33 cellular contexts compared by ENCODE assay signal in genomic region chr21:21109736-21110135, GRCh38.
"Had no signal": no experiment of that assay in that cellular context is flagged by ENCODE, and none has a peak within 500 bp of the region (broad histone marks: within the 10 kb centered on the region; RNA-seq: fewer than 3 reads in every experiment).

No MANE protein-coding gene starts in this region.

- H3K36me3 Mint-ChIP-seq: activated naive CD4-positive, alpha-beta T cell treated with anti-CD3 and anti-CD28 coated beads, Interleukin-2, amount 50 U/mL, for 24 hours; activated naive CD8-positive, alpha-beta T cell treated with anti-CD3 and anti-CD28 coated beads for 36 hours had no signal

- H3K9me3 ChIP-seq: adrenal gland, body of pancreas, esophagus squamous epithelium, gastroesophageal sphincter, heart right ventricle had no signal

- H3K4me3 Mint-ChIP-seq: activated B cell treated with CpG ODN at 0.5 μM for 24 hours; activated CD8-positive, alpha-beta T cell treated with anti-CD3 and anti-CD28 coated beads for 36 hours; activated naive CD4-positive, alpha-beta T cell treated with anti-CD3 and anti-CD28 coated beads for 36 hours; activated naive CD4-positive, alpha-beta T cell treated with anti-CD3 and anti-CD28 coated beads, Interleukin-2, amount 50 U/mL, for 24 hours; activated naive CD8-positive, alpha-beta T cell treated with anti-CD3 and anti-CD28 coated beads for 36 hours; activated naive CD8-positive, alpha-beta T cell treated with anti-CD3 and anti-CD28 coated beads, Interleukin-2, amount 50 U/mL, for 24 hours; activated T-cell treated with anti-CD3 and anti-CD28 coated beads, Interleukin-2, amount 50 U/mL, for 4 hours; T-helper 17 cell; T-helper 2 cell treated with Interferon-gamma antibody and Interleukin-4, amounts not matched to agents 5 μg/mL and 100 μg/mL, for 36 hours had no signal

- H3K4me3 ChIP-seq: adrenal gland, body of pancreas, esophagus squamous epithelium, gastroesophageal sphincter, heart right ventricle had no signal

- H3K27me3 Mint-ChIP-seq: activated B cell treated with CpG ODN at 0.5 μM for 24 hours; activated CD8-positive, alpha-beta T cell treated with anti-CD3 and anti-CD28 coated beads for 36 hours; activated naive CD4-positive, alpha-beta T cell treated with anti-CD3 and anti-CD28 coated beads, Interleukin-2, amount 50 U/mL, for 24 hours; activated naive CD8-positive, alpha-beta T cell treated with anti-CD3 and anti-CD28 coated beads for 36 hours; activated naive CD8-positive, alpha-beta T cell treated with anti-CD3 and anti-CD28 coated beads, Interleukin-2, amount 50 U/mL, for 24 hours; T-helper 17 cell had no signal

- H3K9me3 Mint-ChIP-seq: activated B cell treated with CpG ODN at 0.5 μM for 24 hours; activated CD8-positive, alpha-beta T cell treated with anti-CD3 and anti-CD28 coated beads for 36 hours; activated naive CD4-positive, alpha-beta T cell treated with anti-CD3 and anti-CD28 coated beads for 36 hours; activated naive CD4-positive, alpha-beta T cell treated with anti-CD3 and anti-CD28 coated beads, Interleukin-2, amount 50 U/mL, for 24 hours; activated naive CD8-positive, alpha-beta T cell treated with anti-CD3 and anti-CD28 coated beads for 36 hours; activated naive CD8-positive, alpha-beta T cell treated with anti-CD3 and anti-CD28 coated beads, Interleukin-2, amount 50 U/mL, for 24 hours; activated T-cell treated with anti-CD3 and anti-CD28 coated beads, Interleukin-2, amount 50 U/mL, for 4 hours; activated T-helper 2 cell treated with anti-CD3 and anti-CD28 coated beads, Interferon-gamma antibody, Interleukin-2, Interleukin-4, amounts not matched to agents 10 μg/mL and 5 μg/mL and 100 μg/mL, durations not matched to agents 14 hours and 24 hours and 36 hours; T-helper 2 cell treated with Interferon-gamma antibody and Interleukin-4, amounts not matched to agents 5 μg/mL and 100 μg/mL, for 36 hours had no signal

- H3K27ac Mint-ChIP-seq: activated B cell treated with CpG ODN at 0.5 μM for 24 hours; activated CD8-positive, alpha-beta T cell treated with anti-CD3 and anti-CD28 coated beads for 36 hours; activated naive CD4-positive, alpha-beta T cell treated with anti-CD3 and anti-CD28 coated beads for 36 hours; activated naive CD4-positive, alpha-beta T cell treated with anti-CD3 and anti-CD28 coated beads, Interleukin-2, amount 50 U/mL, for 24 hours; activated naive CD8-positive, alpha-beta T cell treated with anti-CD3 and anti-CD28 coated beads for 36 hours; activated naive CD8-positive, alpha-beta T cell treated with anti-CD3 and anti-CD28 coated beads, Interleukin-2, amount 50 U/mL, for 24 hours; activated T-helper 2 cell treated with anti-CD3 and anti-CD28 coated beads, Interferon-gamma antibody, Interleukin-2, Interleukin-4, amounts not matched to agents 10 μg/mL and 5 μg/mL and 100 μg/mL, durations not matched to agents 14 hours and 24 hours and 36 hours; T-helper 17 cell; T-helper 2 cell treated with Interferon-gamma antibody and Interleukin-4, amounts not matched to agents 5 μg/mL and 100 μg/mL, for 36 hours had no signal

- H3K36me3 ChIP-seq: adrenal gland, esophagus squamous epithelium, gastroesophageal sphincter, heart right ventricle, WERI-Rb-1 had no signal

- H3K27ac ChIP-seq: adrenal gland, body of pancreas, epithelial cell of prostate, esophagus squamous epithelium, gastroesophageal sphincter, heart right ventricle, WERI-Rb-1 had no signal

- FAIRE-seq: colon, endometrium, endothelial cell of umbilical vein had no signal

- ATAC-seq: activated CD4-positive, CD25-positive, alpha-beta regulatory T cell treated with anti-CD3 and anti-CD28 coated beads, Interleukin-2, amount 50 U/mL, for 24 hours; activated CD8-positive, alpha-beta T cell treated with anti-CD3 and anti-CD28 coated beads for 36 hours; activated naive CD8-positive, alpha-beta T cell treated with anti-CD3 and anti-CD28 coated beads, Interleukin-2, amount 50 U/mL, for 24 hours; activated T-cell treated with anti-CD3 and anti-CD28 coated beads, Interleukin-2, amount 50 U/mL, for 4 hours; body of pancreas; gastroesophageal sphincter; heart right ventricle; T-helper 17 cell had no signal

- H3K4me1 ChIP-seq: adrenal gland, body of pancreas, esophagus squamous epithelium, gastroesophageal sphincter had no signal

- H3K27me3 ChIP-seq: adrenal gland, body of pancreas, esophagus squamous epithelium, gastroesophageal sphincter, heart right ventricle had no signal

- DNase-seq: activated B cell treated with CpG ODN at 0.5 μM for 24 hours; activated CD4-positive, alpha-beta T cell treated with anti-CD3 and anti-CD28 coated beads for 48 hours; activated CD4-positive, alpha-beta T cell treated with anti-CD3 and anti-CD28 coated beads, Interleukin-2, amount 50 U/mL, for 1 hour; activated CD4-positive, alpha-beta T cell treated with anti-CD3 and anti-CD28 coated beads, Interleukin-2, amount 50 U/mL, for 48 hours; activated CD8-positive, alpha-beta memory T cell treated with anti-CD3 and anti-CD28 coated beads for 24 hours; activated CD8-positive, alpha-beta T cell treated with anti-CD3 and anti-CD28 coated beads for 36 hours; activated effector memory CD4-positive, alpha-beta T cell treated with anti-CD3 and anti-CD28 coated beads, Interleukin-2, amount 50 U/mL, for 16 hours; activated naive CD4-positive, alpha-beta T cell treated with anti-CD3 and anti-CD28 coated beads for 36 hours; activated naive CD8-positive, alpha-beta T cell treated with anti-CD3 and anti-CD28 coated beads for 36 hours; activated naive CD8-positive, alpha-beta T cell treated with anti-CD3 and anti-CD28 coated beads, Interleukin-2, amount 50 U/mL, for 24 hours; activated T-cell treated with anti-CD3 and anti-CD28 coated beads, Interleukin-2, amount 50 U/mL, for 4 hours; adrenal gland; amygdala; aorta; body of pancreas; caudate nucleus; cortex of kidney; effector CD8-positive, alpha-beta T cell; esophagus squamous epithelium; foreskin melanocyte; heart right ventricle; T-helper 17 cell; T1000; WERI-Rb-1 had no signal

- H3K4me1 Mint-ChIP-seq: activated B cell treated with CpG ODN at 0.5 μM for 24 hours; activated naive CD4-positive, alpha-beta T cell treated with anti-CD3 and anti-CD28 coated beads, Interleukin-2, amount 50 U/mL, for 24 hours; activated naive CD8-positive, alpha-beta T cell treated with anti-CD3 and anti-CD28 coated beads for 36 hours; activated naive CD8-positive, alpha-beta T cell treated with anti-CD3 and anti-CD28 coated beads, Interleukin-2, amount 50 U/mL, for 24 hours; T-helper 17 cell had no signal
